ENCODE assay signal across 1 cellular context in genomic region chr6:137765044-137765443, GRCh38.
TF ChIP-seq lines count a peak whose summit lies in the region.

No MANE protein-coding gene starts in this region.

TF ChIP-seq in IMR-90, 13 proteins besides CTCF, POLR2A, EP300 and RAD21 (continued from another document):
- no peak for TF ChIP-seq USF2 (IDR thresholded peaks at IDR 0.05; ENCODE audit: low read depth, low read length)
- TF ChIP-seq ELK1 (IDR thresholded peaks at IDR 0.05; ENCODE audit: borderline replicate concordance, low read depth, low read length) = no peak
TF ChIP-seq in IMR-90: peak in this region for 0.
